8 cellular contexts compared by ENCODE assay signal in the genomic region with DNA sequence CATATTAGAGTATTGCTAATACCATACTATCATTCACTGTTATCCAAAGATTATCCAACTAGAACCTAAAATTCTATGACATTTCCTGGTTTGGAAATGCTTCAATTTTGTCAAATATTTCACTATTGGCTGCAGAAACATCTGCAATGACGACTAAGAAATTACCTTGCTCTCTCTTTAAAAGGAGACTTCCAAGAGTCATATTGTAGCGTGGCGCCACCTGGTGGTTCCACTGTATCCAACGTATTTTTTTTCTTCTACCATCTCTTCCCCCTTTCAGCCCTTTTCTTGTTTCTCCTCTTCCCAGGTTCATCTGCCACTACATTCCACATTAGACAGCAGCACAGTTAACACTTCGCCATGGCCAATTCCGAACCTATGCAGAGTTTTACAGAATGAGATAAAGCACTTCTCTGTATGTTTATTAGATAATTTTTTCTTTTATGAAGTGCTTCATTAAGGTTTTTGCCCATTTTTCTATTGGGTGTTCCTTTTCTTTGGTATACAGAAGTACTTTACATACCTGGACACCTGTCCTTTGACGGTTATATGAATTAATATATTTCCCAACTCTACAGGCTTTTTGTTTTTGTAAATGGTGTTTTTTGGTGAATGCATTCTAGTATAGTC.
DNase-seq lines count a peak whose midpoint lies in the region; ATAC-seq and TF ChIP-seq lines count a peak whose summit lies in the region.

No MANE protein-coding gene starts in this region.

- DNase-seq in GM10248 (ENCODE audit: extremely low spot score) (peak; percentile 63), HFF-Myc (ENCODE audit: extremely low read depth, low read depth) (peak; percentile 61), NCI-H1105 treated with DMSO at 0.1 percent for 48 hours (lab: John Stamatoyannopoulos, UW) (peak; percentile 54), T-helper 17 cell (peak; percentile 67 to 75 (median 71)), amniotic stem cell (lab: John Stamatoyannopoulos, UW) (peak; percentile 45), right cardiac atrium (peak; percentile 76 to 90 (median 82)), sigmoid colon (peak; percentile 80)

- no peak overlapping the region for H3K4me3 Mint-ChIP-seq in T-helper 17 cell

- H3K27me3 ChIP-seq in right cardiac atrium (ENCODE audit: control insufficient read depth, insufficient read depth) (no peaks in the 10 kb centered on the region), sigmoid colon (no peaks in the 10 kb centered on the region)

- 21% methylated on average over 7 of the region's 7 CpGs for WGBS in right cardiac atrium
- 19 to 23% methylated on average over 7 of the region's 7 CpGs for WGBS in sigmoid colon, 2 donors

- H3K4me1 Mint-ChIP-seq in T-helper 17 cell: peaks cover 31% of the 10 kb centered on the region

- H3K27me3 Mint-ChIP-seq in T-helper 17 cell: no peaks in the 10 kb centered on the region

- H3K27ac ChIP-seq in right cardiac atrium (ENCODE audit: low read length) (no peak overlapping the region), sigmoid colon (no peak overlapping the region)

- TF ChIP-seq EP300 in sigmoid colon (IDR thresholded peaks at IDR 0.05): no peak

- H3K4me3 ChIP-seq in HFF-Myc (replicated peaks; ENCODE audit: low read depth, low read length): no peak overlapping the region
- H3K4me3 ChIP-seq in right cardiac atrium (ENCODE audit: low read length): no peak overlapping the region
- no peak overlapping the region for H3K4me3 ChIP-seq in sigmoid colon

- CTCF ChIA-PET in GM10248 (lab: Yijun Ruan, JAX): interaction anchor here (0.9 to 2.2 kb wide), 5 partner anchors 7 to 590 kb away, joined by 3 to 15 read pairs (median 3); partner anchors contain the start of gene HINT1

- H3K27ac Mint-ChIP-seq in T-helper 17 cell: peak overlapping the region; percentile 91

- H3K36me3 Mint-ChIP-seq in T-helper 17 cell (ENCODE audit: low read depth): peaks cover 2% of the 10 kb centered on the region

- no peaks in the 10 kb centered on the region for H3K9me3 ChIP-seq in T-helper 17 cell (ENCODE audit: control insufficient read depth, low read length, poor library complexity, severe bottlenecking)
- no peaks in the 10 kb centered on the region for H3K9me3 ChIP-seq in right cardiac atrium (ENCODE audit: control insufficient read depth, low read length)
- H3K9me3 ChIP-seq in sigmoid colon: no peaks in the 10 kb centered on the region

- ATAC-seq in T-helper 17 cell (peak; percentile 53), right cardiac atrium (peak; percentile 33 to 40), HG03442 (IDR thresholded peaks at IDR 0.05; ENCODE audit: unreplicated experiment) (no peak)

- intact Hi-C loops in right cardiac atrium (cut with DNase I) (loop anchor here in 1 of 4 donors (10.0 kb wide), 1 partner anchor 1513 kb away; the partner anchor contains the start of gene CHSY3), sigmoid colon (cut with DNase I) (loop anchor here (2.0 to 10.0 kb wide), 3 partner anchors 153 to 1515 kb away; partner anchors contain the start of genes CDC42SE2, CHSY3 and HINT1)

- POLR2A ChIA-PET in GM10248 (lab: Yijun Ruan, JAX): interaction anchor here (0.6 kb wide), 1 partner anchor 209 kb away, joined by 3 read pairs; no protein-coding TSS in a partner anchor

- H3K36me3 ChIP-seq in sigmoid colon: no peaks in the 10 kb centered on the region

- H3K4me1 ChIP-seq in right cardiac atrium (ENCODE audit: control insufficient read depth, insufficient read depth, low read length) (no peaks in the 10 kb centered on the region), sigmoid colon (no peaks in the 10 kb centered on the region)

- TF ChIP-seq CTCF in GM10248 (IDR thresholded peaks at IDR 0.05; ENCODE audit: control extremely low read depth, extremely low read depth, low read depth, missing control alignments) (peak; percentile 66), HFF-Myc (IDR thresholded peaks at IDR 0.05; ENCODE audit: low read depth, low read length, missing control alignments) (peak; percentile 72), sigmoid colon (IDR thresholded peaks at IDR 0.05) (peak; percentile 42 to 77 (median 70))

- no peak for TF ChIP-seq POLR2A in sigmoid colon (IDR thresholded peaks at IDR 0.05)
